ENCODE assay signal across 3 cellular contexts in the genomic region with DNA sequence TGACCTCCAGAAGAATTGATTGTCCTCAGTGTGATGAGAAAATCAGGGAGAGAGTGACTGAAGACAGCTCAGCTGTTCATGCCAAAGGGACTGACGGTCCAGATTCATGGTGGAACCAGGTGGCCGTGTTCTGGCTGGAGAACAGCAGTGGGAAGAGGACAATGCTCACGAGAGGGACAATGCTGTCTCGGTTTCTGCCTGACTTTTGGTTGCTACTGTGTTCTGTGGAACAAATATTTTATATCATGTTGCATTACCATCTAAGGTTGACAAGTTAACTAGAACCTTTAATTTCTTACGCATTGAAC.
TF ChIP-seq lines count a peak whose summit lies in the region.

No MANE protein-coding gene starts in this region.

TF ChIP-seq in IMR-90, 13 proteins besides CTCF, POLR2A, EP300 and RAD21:
- TF ChIP-seq SMC3 (IDR thresholded peaks at IDR 0.05; ENCODE audit: low read depth, low read length) (no peak), CEBPB (IDR thresholded peaks at IDR 0.05; ENCODE audit: low read depth, low read length) (no peak), MAFK (IDR thresholded peaks at IDR 0.05; ENCODE audit: low read depth, low read length) (no peak), MAZ (IDR thresholded peaks at IDR 0.05; ENCODE audit: borderline replicate concordance, low read depth, low read length) (no peak), BHLHE40 (IDR thresholded peaks at IDR 0.05; ENCODE audit: low read depth, low read length) (no peak), RFX5 (IDR thresholded peaks at IDR 0.05; ENCODE audit: low read depth, low read length) (no peak), CHD1 (IDR thresholded peaks at IDR 0.05; ENCODE audit: low read depth, low read length) (no peak), FOS (IDR thresholded peaks at IDR 0.05; ENCODE audit: low read depth, low read length) (no peak), MXI1 (IDR thresholded peaks at IDR 0.05; ENCODE audit: borderline replicate concordance, low read depth, low read length) (no peak), RCOR1 (IDR thresholded peaks at IDR 0.05; ENCODE audit: insufficient replicate concordance, low read length) (no peak), NFE2L2 (IDR thresholded peaks at IDR 0.05; ENCODE audit: low read depth, low read length) (no peak)
- TF ChIP-seq, protein P1, sequence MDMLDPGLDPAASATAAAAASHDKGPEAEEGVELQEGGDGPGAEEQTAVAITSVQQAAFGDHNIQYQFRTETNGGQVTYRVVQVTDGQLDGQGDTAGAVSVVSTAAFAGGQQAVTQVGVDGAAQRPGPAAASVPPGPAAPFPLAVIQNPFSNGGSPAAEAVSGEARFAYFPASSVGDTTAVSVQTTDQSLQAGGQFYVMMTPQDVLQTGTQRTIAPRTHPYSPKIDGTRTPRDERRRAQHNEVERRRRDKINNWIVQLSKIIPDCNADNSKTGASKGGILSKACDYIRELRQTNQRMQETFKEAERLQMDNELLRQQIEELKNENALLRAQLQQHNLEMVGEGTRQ (IDR thresholded peaks at IDR 0.05; ENCODE audit: low read depth, low read length): no peak
- TF ChIP-seq, protein P2, sequence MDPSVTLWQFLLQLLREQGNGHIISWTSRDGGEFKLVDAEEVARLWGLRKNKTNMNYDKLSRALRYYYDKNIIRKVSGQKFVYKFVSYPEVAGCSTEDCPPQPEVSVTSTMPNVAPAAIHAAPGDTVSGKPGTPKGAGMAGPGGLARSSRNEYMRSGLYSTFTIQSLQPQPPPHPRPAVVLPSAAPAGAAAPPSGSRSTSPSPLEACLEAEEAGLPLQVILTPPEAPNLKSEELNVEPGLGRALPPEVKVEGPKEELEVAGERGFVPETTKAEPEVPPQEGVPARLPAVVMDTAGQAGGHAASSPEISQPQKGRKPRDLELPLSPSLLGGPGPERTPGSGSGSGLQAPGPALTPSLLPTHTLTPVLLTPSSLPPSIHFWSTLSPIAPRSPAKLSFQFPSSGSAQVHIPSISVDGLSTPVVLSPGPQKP (IDR thresholded peaks at IDR 0.05; ENCODE audit: borderline replicate concordance, low read depth, low read length): no peak

TF ChIP-seq in liver, 16 proteins besides CTCF, POLR2A, EP300 and RAD21:
- TF ChIP-seq FOXA1 (IDR thresholded peaks at IDR 0.05) (no peak), SP1 (IDR thresholded peaks at IDR 0.05) (no peak)

TF ChIP-seq in GM12891, 5 proteins besides CTCF, POLR2A, EP300 and RAD21:
- no peak for TF ChIP-seq SPI1 (IDR thresholded peaks at IDR 0.05; ENCODE audit: low read depth, low read length)
- TF ChIP-seq POLR2AphosphoS5 (IDR thresholded peaks at IDR 0.05; ENCODE audit: low read depth, low read length): no peak
